In genomic region chr2:28610583-28611201, GRCh38 we compare ENCODE assay signal across 8 cellular contexts.
DNase-seq lines count a peak whose midpoint lies in the region; ATAC-seq and TF ChIP-seq lines count a peak whose summit lies in the region.
"Had no signal": no experiment of that assay in that cellular context is flagged by ENCODE, and none has a peak within 500 bp of the region (broad histone marks: within the 10 kb centered on the region; RNA-seq: fewer than 3 reads in every experiment).

No MANE protein-coding gene starts in this region.

- H3K4me3 ChIP-seq in HFF-Myc (replicated peaks; ENCODE audit: low read depth, low read length) (no peak overlapping the region), fibroblast of villous mesenchyme (ENCODE audit: low read depth, low read length) (no peak overlapping the region), right atrium auricular region (no peak overlapping the region)
- H3K4me3 ChIP-seq: Peyer's patch had no signal

- H3K36me3 ChIP-seq in right atrium auricular region, result no peaks in the 10 kb centered on the region
- H3K36me3 ChIP-seq: Peyer's patch had no signal

- peaks cover 0 to 21% of the 10 kb centered on the region in 2 donors for H3K4me1 ChIP-seq in right atrium auricular region

- H3K27ac ChIP-seq in right atrium auricular region, result no peak overlapping the region

- ATAC-seq in stimulated activated effector memory CD8-positive, alpha-beta T cell treated with anti-CD3 and anti-CD28 coated beads, Interleukin-12 subunit alpha, Interleukin-12 subunit beta, amount 100 ng/mL, for 72 hours, result peak; percentile 92
- ATAC-seq in HG03108 (IDR thresholded peaks at IDR 0.05; ENCODE audit: unreplicated experiment), result no peak

- H3K27me3 ChIP-seq in right atrium auricular region, result no peaks in the 10 kb centered on the region
- H3K27me3 ChIP-seq: Peyer's patch had no signal

- TF ChIP-seq CTCF in HFF-Myc (IDR thresholded peaks at IDR 0.05; ENCODE audit: low read depth, low read length, missing control alignments) (no peak), fibroblast of villous mesenchyme (IDR thresholded peaks at IDR 0.05; ENCODE audit: insufficient read depth, low read depth, low read length) (no peak), right atrium auricular region (IDR thresholded peaks at IDR 0.05) (no peak)

- H3K9me3 Mint-ChIP-seq in stimulated activated effector memory CD8-positive, alpha-beta T cell treated with anti-CD3 and anti-CD28 coated beads, Interleukin-12 subunit alpha, Interleukin-12 subunit beta, amount 100 ng/mL, for 72 hours, result no peaks in the 10 kb centered on the region

- peaks cover 9% of the 10 kb centered on the region for H3K36me3 Mint-ChIP-seq in stimulated activated effector memory CD8-positive, alpha-beta T cell treated with anti-CD3 and anti-CD28 coated beads, Interleukin-12 subunit alpha, Interleukin-12 subunit beta, amount 100 ng/mL, for 72 hours

- H3K4me1 Mint-ChIP-seq in stimulated activated effector memory CD8-positive, alpha-beta T cell treated with anti-CD3 and anti-CD28 coated beads, Interleukin-12 subunit alpha, Interleukin-12 subunit beta, amount 100 ng/mL, for 72 hours, result peaks cover 16% of the 10 kb centered on the region

- peak overlapping the region; percentile 23 for H3K4me3 Mint-ChIP-seq in stimulated activated effector memory CD8-positive, alpha-beta T cell treated with anti-CD3 and anti-CD28 coated beads, Interleukin-12 subunit alpha, Interleukin-12 subunit beta, amount 100 ng/mL, for 72 hours

- no peaks in the 10 kb centered on the region for H3K9me3 ChIP-seq in right atrium auricular region
- H3K9me3 ChIP-seq: Peyer's patch had no signal

- H3K27ac Mint-ChIP-seq in stimulated activated effector memory CD8-positive, alpha-beta T cell treated with anti-CD3 and anti-CD28 coated beads, Interleukin-12 subunit alpha, Interleukin-12 subunit beta, amount 100 ng/mL, for 72 hours, result peak overlapping the region; percentile 61

- DNase-seq in HFF-Myc (ENCODE audit: extremely low read depth, low read depth) (peak; percentile 90), T1000 (lab: John Stamatoyannopoulos, UW) (peak; percentile 84), fibroblast of villous mesenchyme (ENCODE audit: low read depth) (peak; percentile 73), SIG-M5 (lab: John Stamatoyannopoulos, UW) (no peak), right atrium auricular region (ENCODE audit: low spot score) (no peak)
- peak; percentile 21 to 62 for DNase-seq in stimulated activated effector memory CD8-positive, alpha-beta T cell treated with anti-CD3 and anti-CD28 coated beads, Interleukin-12 subunit alpha, Interleukin-12 subunit beta, amount 100 ng/mL, for 72 hours (ENCODE audit: low spot score in 2 of 2)

Comparison
In these comparisons a context has a peak if more than half of its experiments do, and no peak if none do; other contexts are left out.
1. DNase-seq: peak in HFF-Myc (single experiment), T1000 (single experiment), fibroblast of villous mesenchyme (single experiment) and stimulated activated effector memory CD8-positive, alpha-beta T cell treated with anti-CD3 and anti-CD28 coated beads, Interleukin-12 subunit alpha, Interleukin-12 subunit beta, amount 100 ng/mL, for 72 hours (2 of 2); none in SIG-M5 (single experiment) and right atrium auricular region (single experiment).